Comparison of ENCODE assay signal across 33 cellular contexts in the genomic region with DNA sequence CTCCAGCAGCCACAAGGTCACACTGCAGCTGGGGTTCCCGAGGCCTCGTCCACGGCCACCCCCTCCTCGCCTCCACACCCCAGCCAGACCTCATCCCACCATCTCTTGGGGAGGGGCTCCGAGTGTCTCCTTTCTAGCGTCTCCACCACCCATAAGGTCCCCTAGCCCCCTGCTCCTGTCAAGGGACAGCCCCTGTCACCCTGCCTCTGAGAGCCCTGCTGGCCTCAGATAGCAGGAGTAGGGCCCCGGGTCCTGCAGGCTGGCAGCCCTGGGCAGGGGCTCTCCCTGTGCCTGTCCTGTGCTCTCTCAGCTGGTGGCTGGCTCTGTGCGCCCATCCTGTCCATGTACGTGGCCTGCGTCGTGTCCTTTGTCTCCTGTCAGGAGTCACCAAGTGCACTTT. TPM values are rescaled to one million over a fixed set of nuclear protein-coding genes. Genes with fewer than 3 reads are reported as not detected.
"Had no signal": no experiment of that assay in that cellular context is flagged by ENCODE, and none has a peak within 500 bp of the region (broad histone marks: within the 10 kb centered on the region; RNA-seq: fewer than 3 reads in every experiment).

No MANE protein-coding gene starts in this region.

- DNase-seq: activated CD4-positive, alpha-beta memory T cell treated with anti-CD3 and anti-CD28 coated beads for 36 hours; activated CD4-positive, alpha-beta T cell treated with anti-CD3 and anti-CD28 coated beads for 36 hours; activated CD4-positive, alpha-beta T cell treated with anti-CD3 and anti-CD28 coated beads, Interleukin-2, amount 10 ng/mL, durations not matched to agents 24 days and 14 days; activated CD4-positive, CD25-positive, alpha-beta regulatory T cell; activated CD4-positive, CD25-positive, alpha-beta regulatory T cell treated with anti-CD3 and anti-CD28 coated beads, Interleukin-2, amount 50 U/mL, for 72 hours; activated CD8-positive, alpha-beta memory T cell treated with anti-CD3 and anti-CD28 coated beads, Interleukin-2, amount 50 U/mL, for 48 hours; activated gamma-delta T cell; activated naive CD4-positive, alpha-beta T cell; activated naive CD4-positive, alpha-beta T cell treated with anti-CD3 and anti-CD28 coated beads, Interleukin-2, amount 50 U/mL, for 16 hours; activated naive CD8-positive, alpha-beta T cell treated with anti-CD3 and anti-CD28 coated beads for 36 hours; activated naive CD8-positive, alpha-beta T cell treated with anti-CD3 and anti-CD28 coated beads, Interleukin-2, amount 50 U/mL, for 24 hours; activated T-cell treated with anti-CD3 and anti-CD28 coated beads for 4 hours; activated T-cell treated with anti-CD3 and anti-CD28 coated beads, Interleukin-2, amount 50 U/mL, for 24 hours; activated T-cell treated with anti-CD3 and anti-CD28 coated beads, Interleukin-2, amount 50 U/mL, for 72 hours; adrenal gland; amygdala; aorta; central memory CD4-positive, alpha-beta T cell; cerebellar nuclear complex; colonic mucosa; effector CD8-positive, alpha-beta T cell; esophagus squamous epithelium; head of caudate nucleus; T-helper 1 cell; T-helper 17 cell had no signal

- FAIRE-seq: endometrium, endothelial cell of umbilical vein, frontal cortex had no signal

- H3K27ac ChIP-seq: adrenal gland, breast epithelium, cardiac muscle cell, colonic mucosa, epithelial cell of prostate, esophagus squamous epithelium had no signal

- H3K36me3 Mint-ChIP-seq: activated CD4-positive, alpha-beta memory T cell treated with anti-CD3 and anti-CD28 coated beads for 36 hours; activated naive CD8-positive, alpha-beta T cell treated with anti-CD3 and anti-CD28 coated beads for 36 hours had no signal

- H3K4me3 Mint-ChIP-seq: activated CD4-positive, alpha-beta memory T cell treated with anti-CD3 and anti-CD28 coated beads for 36 hours; activated CD4-positive, alpha-beta T cell treated with anti-CD3 and anti-CD28 coated beads for 36 hours; activated CD4-positive, alpha-beta T cell treated with anti-CD3 and anti-CD28 coated beads, Interleukin-2, amount 10 ng/mL, durations not matched to agents 24 days and 14 days; activated naive CD8-positive, alpha-beta T cell treated with anti-CD3 and anti-CD28 coated beads for 36 hours; activated naive CD8-positive, alpha-beta T cell treated with anti-CD3 and anti-CD28 coated beads, Interleukin-2, amount 50 U/mL, for 24 hours; activated T-cell treated with anti-CD3 and anti-CD28 coated beads, Interleukin-2, amount 50 U/mL, for 24 hours; activated T-cell treated with anti-CD3 and anti-CD28 coated beads, Interleukin-2, amount 50 U/mL, for 72 hours; brain; T-helper 17 cell had no signal

- ATAC-seq: activated CD4-positive, alpha-beta T cell treated with anti-CD3 and anti-CD28 coated beads for 36 hours; activated naive CD8-positive, alpha-beta T cell treated with anti-CD3 and anti-CD28 coated beads, Interleukin-2, amount 50 U/mL, for 24 hours; activated T-cell treated with anti-CD3 and anti-CD28 coated beads, Interleukin-2, amount 50 U/mL, for 72 hours; T-helper 17 cell had no signal

- H3K27me3 ChIP-seq: breast epithelium, colonic mucosa had no signal

- H3K9me3 ChIP-seq: adrenal gland, breast epithelium, colonic mucosa, esophagus squamous epithelium had no signal

- H3K4me1 ChIP-seq: breast epithelium, colonic mucosa had no signal

- H3K36me3 ChIP-seq: adrenal gland, breast epithelium, cardiac muscle cell, colonic mucosa, esophagus squamous epithelium had no signal

- H3K4me3 ChIP-seq: adrenal gland, breast epithelium, cardiac muscle cell, colonic mucosa, esophagus squamous epithelium had no signal

- H3K9me3 Mint-ChIP-seq: activated CD4-positive, alpha-beta memory T cell treated with anti-CD3 and anti-CD28 coated beads for 36 hours; activated CD4-positive, alpha-beta T cell treated with anti-CD3 and anti-CD28 coated beads, Interleukin-2, amount 10 ng/mL, durations not matched to agents 24 days and 14 days; activated naive CD8-positive, alpha-beta T cell treated with anti-CD3 and anti-CD28 coated beads for 36 hours; activated naive CD8-positive, alpha-beta T cell treated with anti-CD3 and anti-CD28 coated beads, Interleukin-2, amount 50 U/mL, for 24 hours; activated T-cell treated with anti-CD3 and anti-CD28 coated beads, Interleukin-2, amount 50 U/mL, for 24 hours; activated T-cell treated with anti-CD3 and anti-CD28 coated beads, Interleukin-2, amount 50 U/mL, for 72 hours; brain had no signal

- H3K27ac Mint-ChIP-seq: activated CD4-positive, alpha-beta memory T cell treated with anti-CD3 and anti-CD28 coated beads for 36 hours; activated CD4-positive, alpha-beta T cell treated with anti-CD3 and anti-CD28 coated beads for 36 hours; activated CD4-positive, alpha-beta T cell treated with anti-CD3 and anti-CD28 coated beads, Interleukin-2, amount 10 ng/mL, durations not matched to agents 24 days and 14 days; activated naive CD8-positive, alpha-beta T cell treated with anti-CD3 and anti-CD28 coated beads for 36 hours; activated naive CD8-positive, alpha-beta T cell treated with anti-CD3 and anti-CD28 coated beads, Interleukin-2, amount 50 U/mL, for 24 hours; activated T-cell treated with anti-CD3 and anti-CD28 coated beads, Interleukin-2, amount 50 U/mL, for 24 hours; activated T-cell treated with anti-CD3 and anti-CD28 coated beads, Interleukin-2, amount 50 U/mL, for 72 hours; brain; T-helper 17 cell had no signal

- H3K4me1 Mint-ChIP-seq: activated CD4-positive, alpha-beta T cell treated with anti-CD3 and anti-CD28 coated beads for 36 hours; activated CD4-positive, alpha-beta T cell treated with anti-CD3 and anti-CD28 coated beads, Interleukin-2, amount 10 ng/mL, durations not matched to agents 24 days and 14 days; brain had no signal

- H3K27me3 Mint-ChIP-seq: activated CD4-positive, alpha-beta memory T cell treated with anti-CD3 and anti-CD28 coated beads for 36 hours; activated CD4-positive, alpha-beta T cell treated with anti-CD3 and anti-CD28 coated beads for 36 hours; activated CD4-positive, alpha-beta T cell treated with anti-CD3 and anti-CD28 coated beads, Interleukin-2, amount 10 ng/mL, durations not matched to agents 24 days and 14 days; activated naive CD8-positive, alpha-beta T cell treated with anti-CD3 and anti-CD28 coated beads for 36 hours; activated naive CD8-positive, alpha-beta T cell treated with anti-CD3 and anti-CD28 coated beads, Interleukin-2, amount 50 U/mL, for 24 hours; activated T-cell treated with anti-CD3 and anti-CD28 coated beads, Interleukin-2, amount 50 U/mL, for 24 hours; brain; T-helper 17 cell had no signal

RNA-seq across cellular contexts. Expression of a gene that starts 17.0 kb away (rescaled TPM):
- total RNA-seq: activated CD4-positive, alpha-beta memory T cell treated with anti-CD3 and anti-CD28 coated beads for 36 hours; activated CD4-positive, alpha-beta T cell treated with anti-CD3 and anti-CD28 coated beads for 36 hours; activated CD4-positive, alpha-beta T cell treated with anti-CD3 and anti-CD28 coated beads, Interleukin-2, amount 10 ng/mL, durations not matched to agents 24 days and 14 days; activated naive CD8-positive, alpha-beta T cell treated with anti-CD3 and anti-CD28 coated beads for 36 hours; activated T-cell treated with anti-CD3 and anti-CD28 coated beads, Interleukin-2, amount 50 U/mL, for 72 hours; dermis microvascular lymphatic vessel endothelial cell; endothelial cell of umbilical vein; frontal cortex; T-helper 17 cell had no signal
- polyA plus RNA-seq: endothelial cell of umbilical vein had no signal
